8 cellular contexts compared by ENCODE assay signal in genomic region chr2:118881490-118882129, GRCh38. TPM values are rescaled to one million over a fixed set of nuclear protein-coding genes. Genes with fewer than 3 reads are reported as not detected.
A peak's percentile ranks its signal among the peaks of the same experiment; 100 is the strongest.
DNase-seq lines count a peak whose midpoint lies in the region; ATAC-seq and TF ChIP-seq lines count a peak whose summit lies in the region.

No MANE protein-coding gene starts in this region.

- H3K27me3 ChIP-seq in prostate gland (replicated peaks; ENCODE audit: insufficient read depth) = no peaks in the 10 kb centered on the region

- peak; percentile 90 for ATAC-seq in GM21786 (IDR thresholded peaks at IDR 0.05; ENCODE audit: unreplicated experiment)
- peak; percentile 79 for ATAC-seq in activated T-helper 17 cell treated with anti-CD3 and anti-CD28 coated beads, Interleukin-2, amount 50 U/mL, for 72 hours (replicated peaks)

- intact Hi-C loops in prostate gland (cut with DNase I) = loop anchor here (5.0 kb wide), 1 partner anchor 391 kb away; no protein-coding TSS in a partner anchor

- TF ChIP-seq POLR2A in prostate gland (IDR thresholded peaks at IDR 0.05) = no peak

- H3K36me3 Mint-ChIP-seq in activated T-helper 17 cell treated with anti-CD3 and anti-CD28 coated beads, Interleukin-2, amount 50 U/mL, for 72 hours (ENCODE audit: low read depth) = no peaks in the 10 kb centered on the region

- peaks cover 15% of the 10 kb centered on the region for H3K4me1 Mint-ChIP-seq in activated T-helper 17 cell treated with anti-CD3 and anti-CD28 coated beads, Interleukin-2, amount 50 U/mL, for 72 hours

- peak in 3 of 4 experiments; percentile 70 to 81 (median 76) for TF ChIP-seq CTCF in prostate gland (IDR thresholded peaks at IDR 0.05)

- DNase-seq in ELF-1 (ENCODE audit: low read depth, low spot score) (peak; percentile 92), Kasumi-1 (lab: John Stamatoyannopoulos, UW) (peak; percentile 61 to 71), RPMI7951 (ENCODE audit: low read depth) (peak; percentile 28), globus pallidus (ENCODE audit: low spot score) (peak; percentile 10), prostate gland (ENCODE audit: low spot score) (peak; percentile 50), GOT3 (lab: John Stamatoyannopoulos, UW) (no peak)

- H3K27ac ChIP-seq in prostate gland = no peak overlapping the region

- H3K4me3 Mint-ChIP-seq in activated T-helper 17 cell treated with anti-CD3 and anti-CD28 coated beads, Interleukin-2, amount 50 U/mL, for 72 hours = no peak overlapping the region

- H3K4me1 ChIP-seq in prostate gland (replicated peaks) = no peaks in the 10 kb centered on the region

- peaks cover 20% of the 10 kb centered on the region for H3K27me3 Mint-ChIP-seq in activated T-helper 17 cell treated with anti-CD3 and anti-CD28 coated beads, Interleukin-2, amount 50 U/mL, for 72 hours

- H3K36me3 ChIP-seq in prostate gland = no peaks in the 10 kb centered on the region

- WGBS in prostate gland = 18% methylated on average over 10 of the region's 10 CpGs

- H3K9me3 ChIP-seq in prostate gland = no peaks in the 10 kb centered on the region

- H3K27ac Mint-ChIP-seq in activated T-helper 17 cell treated with anti-CD3 and anti-CD28 coated beads, Interleukin-2, amount 50 U/mL, for 72 hours = no peak overlapping the region

- no peak overlapping the region for H3K4me3 ChIP-seq in prostate gland

- H3K9me3 Mint-ChIP-seq in activated T-helper 17 cell treated with anti-CD3 and anti-CD28 coated beads, Interleukin-2, amount 50 U/mL, for 72 hours = no peaks in the 10 kb centered on the region

RNA-seq across cellular contexts. Expression of gene EN1, which starts 34.2 kb away (rescaled TPM):
- not detected in 2 replicates for total RNA-seq in RPMI7951 (2014; rRNA removed; shearing (Covaris generic))
- total RNA-seq in activated T-helper 17 cell treated with anti-CD3 and anti-CD28 coated beads, Interleukin-2, amount 50 U/mL, for 72 hours = not detected
- under 1 TPM in 1 of 2 donors, not detected in 1; 0.09 TPM for total RNA-seq in prostate gland
